In the genomic region with DNA sequence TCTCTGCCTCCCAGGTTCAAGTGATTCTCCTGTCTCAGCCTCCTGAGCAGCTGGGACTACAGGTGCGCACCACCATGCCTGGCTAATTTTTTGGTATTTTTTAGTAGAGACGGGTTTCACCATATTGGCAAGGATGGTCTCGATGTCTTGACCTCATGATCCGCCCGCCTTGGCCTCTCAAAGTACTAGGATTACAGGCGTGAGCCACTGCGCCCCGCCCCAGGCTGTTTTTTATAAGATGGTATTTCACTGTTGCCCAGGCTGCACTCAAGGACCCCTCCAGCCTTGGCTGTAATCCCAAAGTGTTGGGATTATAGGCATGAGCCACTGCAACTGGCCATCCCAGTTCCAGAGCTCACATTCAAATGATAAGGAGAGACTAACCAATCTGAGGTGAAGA, we compare ENCODE assay signal across 8 cellular contexts. TPM values are rescaled to one million over a fixed set of nuclear protein-coding genes. Genes with fewer than 3 reads are reported as not detected.
DNase-seq lines count a peak whose midpoint lies in the region; ATAC-seq and TF ChIP-seq lines count a peak whose summit lies in the region.
"Not testable (repeated sequence)": the region's sequence is repeated elsewhere in the genome, so short reads cannot be mapped to it uniquely, and the experiment has no call there.

No MANE protein-coding gene starts in this region.

- DNase-seq in activated CD4-positive, CD25-positive, alpha-beta regulatory T cell treated with anti-CD3 and anti-CD28 coated beads, Interleukin-2, amount 50 U/mL, for 72 hours, result peak; percentile 27
- not testable (repeated sequence) for DNase-seq in activated naive CD4-positive, alpha-beta T cell treated with anti-CD3 and anti-CD28 coated beads, Interleukin-2, amount 50 U/mL, for 72 hours (ENCODE audit: low spot score in 2 of 2); left lung; nephron progenitor cell

- H3K27me3 ChIP-seq in ectodermal cell (ENCODE audit: control insufficient read depth, insufficient read depth, low read length, poor library complexity, severe bottlenecking); left lung: not testable (repeated sequence)

- H3K4me1 Mint-ChIP-seq in IgD-negative memory B cell, result peaks cover 44 to 57% (median 51%) of the 10 kb centered on the region in 3 donors
- H3K4me1 Mint-ChIP-seq in nephron progenitor cell, result peaks cover 24% of the 10 kb centered on the region
- peaks cover 57% of the 10 kb centered on the region for H3K4me1 Mint-ChIP-seq in stimulated activated naive CD8-positive, alpha-beta T cell treated with anti-CD3 and anti-CD28 coated beads, Interleukin-15, Interleukin-2, amounts not matched to agents 100 ng/mL and 50 ng/mL, for 24 hours (ENCODE audit: low read depth)

- not testable (repeated sequence) for H3K9me3 ChIP-seq in ectodermal cell (ENCODE audit: control insufficient read depth, low read length); left lung

- 92% methylated on average over 8 of the region's 8 CpGs for WGBS in ectodermal cell, 2 experiments

- H3K36me3 ChIP-seq in ectodermal cell (ENCODE audit: control insufficient read depth, insufficient read depth, low read length) (peaks cover 63% of the 10 kb centered on the region), left lung (peaks cover 0 to 100% of the 10 kb centered on the region in 2 donors)

- H3K4me1 ChIP-seq in ectodermal cell (ENCODE audit: control insufficient read depth, insufficient read depth, low read length), result not testable (repeated sequence)
- peaks cover 15 to 69% of the 10 kb centered on the region in 2 donors for H3K4me1 ChIP-seq in left lung

- not testable (repeated sequence) for TF ChIP-seq CTCF in C4-2B (conservative IDR thresholded peaks at IDR 0.05); left lung (IDR thresholded peaks at IDR 0.05); nephron progenitor cell (IDR thresholded peaks at IDR 0.05)

- intact Hi-C loops in left lung (cut with DNase I), result not testable (repeated sequence)

- peak overlapping the region in 2 of 3 donors; percentile 25 to 82 for H3K27ac Mint-ChIP-seq in IgD-negative memory B cell
- peak overlapping the region; percentile 83 to 89 for H3K27ac Mint-ChIP-seq in activated naive CD4-positive, alpha-beta T cell treated with anti-CD3 and anti-CD28 coated beads, Interleukin-2, amount 50 U/mL, for 72 hours
- peak overlapping the region; percentile 90 for H3K27ac Mint-ChIP-seq in nephron progenitor cell
- H3K27ac Mint-ChIP-seq in stimulated activated naive CD8-positive, alpha-beta T cell treated with anti-CD3 and anti-CD28 coated beads, Interleukin-15, Interleukin-2, amounts not matched to agents 100 ng/mL and 50 ng/mL, for 24 hours, result peak overlapping the region; percentile 56

- H3K27ac ChIP-seq in C4-2B (peak overlapping the region; percentile 8; the same call in 1 of the 2 replicates), ectodermal cell (ENCODE audit: insufficient read depth, low read depth, low read length, poor library complexity, severe bottlenecking) (peak overlapping the region; percentile 2), left lung (peak overlapping the region in 1 of 2 donors; percentile 13)

- H3K9me3 Mint-ChIP-seq in IgD-negative memory B cell; activated naive CD4-positive, alpha-beta T cell treated with anti-CD3 and anti-CD28 coated beads, Interleukin-2, amount 50 U/mL, for 72 hours; stimulated activated naive CD8-positive, alpha-beta T cell treated with anti-CD3 and anti-CD28 coated beads, Interleukin-15, Interleukin-2, amounts not matched to agents 100 ng/mL and 50 ng/mL, for 24 hours: not testable (repeated sequence)
- peaks cover 11% of the 10 kb centered on the region for H3K9me3 Mint-ChIP-seq in nephron progenitor cell

- H3K4me3 ChIP-seq in ectodermal cell (ENCODE audit: insufficient read depth, low read depth, low read length); left lung: not testable (repeated sequence)

- not testable (repeated sequence) for H3K27me3 Mint-ChIP-seq in IgD-negative memory B cell; nephron progenitor cell (ENCODE audit: low read depth, poor library complexity); stimulated activated naive CD8-positive, alpha-beta T cell treated with anti-CD3 and anti-CD28 coated beads, Interleukin-15, Interleukin-2, amounts not matched to agents 100 ng/mL and 50 ng/mL, for 24 hours

- ATAC-seq in activated naive CD4-positive, alpha-beta T cell treated with anti-CD3 and anti-CD28 coated beads, Interleukin-2, amount 50 U/mL, for 72 hours, result not testable (repeated sequence)
- peak; percentile 61 for ATAC-seq in left lung

- not testable (repeated sequence) for H3K36me3 Mint-ChIP-seq in IgD-negative memory B cell
- peaks cover 35 to 51% of the 10 kb centered on the region in 2 donors for H3K36me3 Mint-ChIP-seq in activated naive CD4-positive, alpha-beta T cell treated with anti-CD3 and anti-CD28 coated beads, Interleukin-2, amount 50 U/mL, for 72 hours
- peaks cover 94% of the 10 kb centered on the region for H3K36me3 Mint-ChIP-seq in nephron progenitor cell (ENCODE audit: low read depth)
- H3K36me3 Mint-ChIP-seq in stimulated activated naive CD8-positive, alpha-beta T cell treated with anti-CD3 and anti-CD28 coated beads, Interleukin-15, Interleukin-2, amounts not matched to agents 100 ng/mL and 50 ng/mL, for 24 hours (ENCODE audit: low read depth), result peaks cover 92% of the 10 kb centered on the region

- H3K4me3 Mint-ChIP-seq in IgD-negative memory B cell, result peak overlapping the region in 1 of 4 donors; percentile 83
- not testable (repeated sequence) for H3K4me3 Mint-ChIP-seq in nephron progenitor cell; stimulated activated naive CD8-positive, alpha-beta T cell treated with anti-CD3 and anti-CD28 coated beads, Interleukin-15, Interleukin-2, amounts not matched to agents 100 ng/mL and 50 ng/mL, for 24 hours

RNA-seq across cellular contexts. Expression of gene SRSF3, which starts 13.1 kb away (rescaled TPM):
- polyA plus RNA-seq in IgD-negative memory B cell, result 384 TPM
- 100 to 1,000 TPM; 197 to 431 TPM for total RNA-seq in activated naive CD4-positive, alpha-beta T cell treated with anti-CD3 and anti-CD28 coated beads, Interleukin-2, amount 50 U/mL, for 72 hours
- polyA plus RNA-seq in ectodermal cell (2013, experiment 1 of 4), result 676 TPM
- 838 TPM for polyA plus RNA-seq in ectodermal cell (2013, experiment 2 of 4)
- polyA plus RNA-seq in ectodermal cell (2013, experiment 3 of 4), result 490 TPM
- polyA plus RNA-seq in ectodermal cell (2013, experiment 4 of 4), result 539 TPM
- total RNA-seq in left lung, result 100 to 1,000 TPM; 173 to 253 TPM
